Comparison of ENCODE assay signal across 10 cellular contexts in genomic region chr6:36625161-36625919, GRCh38. TPM values are rescaled to one million over a fixed set of nuclear protein-coding genes. Genes with fewer than 3 reads are reported as not detected.
DNase-seq lines count a peak whose midpoint lies in the region; ATAC-seq, FAIRE-seq and TF ChIP-seq lines count a peak whose summit lies in the region.
"Had no signal": no experiment of that assay in that cellular context is flagged by ENCODE, and none has a peak within 500 bp of the region (broad histone marks: within the 10 kb centered on the region; RNA-seq: fewer than 3 reads in every experiment).

No MANE protein-coding gene starts in this region.

- no peak overlapping the region for H3K14ac ChIP-seq in neuronal stem cell (ENCODE audit: low read length)

- H3K9ac ChIP-seq in K562 (ENCODE audit: insufficient read depth in 1 of 2, low read depth in 2 of 2, low read length in 2 of 2) (no peak overlapping the region; a peak in 1 of 4 replicates), neuronal stem cell (ENCODE audit: low read depth, low read length, poor library complexity) (no peak overlapping the region)

- H2BK5ac ChIP-seq in neuronal stem cell (ENCODE audit: low read length): no peak overlapping the region

- ATAC-seq in K562 (no peak), GM18517 (IDR thresholded peaks at IDR 0.05; ENCODE audit: unreplicated experiment) (no peak)

- POLR2A ChIA-PET in K562 (lab: Yijun Ruan, JAX): interaction anchor here (0.6 to 1.1 kb wide), 3 partner anchors 21 to 134 kb away, joined by 3 read pairs; no protein-coding TSS in a partner anchor

- FAIRE-seq in K562 (lab: Jason Lieb, UNC): no peak

- 17% methylated on average over 5 of the region's 5 CpGs for WGBS in K562 (ENCODE audit: insufficient coverage, low coverage, missing lambda C conversion rate)
- no CpG with 5 or more reads among the region's 5 CpGs for whole genome bisulfite sequencing in neuronal stem cell (ENCODE audit: extremely low coverage in 2 of 2, insufficient read length in 2 of 2, insufficient replicate concordance in 1 of 2), 2 donors

- no peaks in the 10 kb centered on the region for H3K79me1 ChIP-seq in neuronal stem cell (ENCODE audit: low read depth, low read length)

- H3K9me1 ChIP-seq in K562 (ENCODE audit: control insufficient read depth, insufficient read depth, low read length): no peaks in the 10 kb centered on the region

- no peak overlapping the region for H2BK120ac ChIP-seq in neuronal stem cell (ENCODE audit: low read depth, low read length)

- no peak for TF ChIP-seq EP300 in K562 (IDR thresholded peaks at IDR 0.05; ENCODE audit: low read length)

- H3K27me3 ChIP-seq in K562 (ENCODE audit: control insufficient read depth in 2 of 2, insufficient read depth in 2 of 2, low read length in 2 of 2): peaks cover 3 to 31% of the 10 kb centered on the region in 2 experiments
- H3K27me3 ChIP-seq in neuronal stem cell (ENCODE audit: control insufficient read depth in 3 of 3, insufficient read depth in 3 of 3, low read depth in 1 of 3, low read length in 3 of 3): peaks cover 0 to 1% (median 0%) of the 10 kb centered on the region in 3 experiments

- intact Hi-C loops in K562 (cut with micrococcal nuclease): no loop called here

- H4K20me1 ChIP-seq in K562 (replicated peaks; ENCODE audit: control insufficient read depth, insufficient read depth, low read length): no peaks in the 10 kb centered on the region; the same call in 1 of the 2 replicates

- no peak overlapping the region for H3K4me2 ChIP-seq in K562 (ENCODE audit: insufficient read depth, low read length)
- no peak overlapping the region for H3K4me2 ChIP-seq in neuronal stem cell (ENCODE audit: insufficient read depth, low read length, poor library complexity, severe bottlenecking)

- H3K4me3 ChIP-seq in AG09309 (ENCODE audit: control insufficient read depth, low read depth, low read length) (no peak overlapping the region; the same call in 1 of the 2 replicates), K562 (no peak overlapping the region), neuronal stem cell (ENCODE audit: low read length in 2 of 2) (no peak overlapping the region)

- TF ChIP-seq POLR2A in K562 (conservative IDR thresholded peaks at IDR 0.05): no peak

- H3K23ac ChIP-seq in neuronal stem cell (ENCODE audit: low read depth, low read length, poor library complexity): no peak overlapping the region

- no peaks in the 10 kb centered on the region for H3K9me3 ChIP-seq in K562 (replicated peaks; ENCODE audit: control insufficient read depth, insufficient read depth, low read depth, low read length)
- H3K9me3 ChIP-seq in neuronal stem cell (replicated peaks in 1 of 2; ENCODE audit: control insufficient read depth in 2 of 2, insufficient read depth in 1 of 2, low read depth in 1 of 2, low read length in 2 of 2): no peaks in the 10 kb centered on the region

- TF ChIP-seq CTCF in AG09309 (IDR thresholded peaks at IDR 0.05; ENCODE audit: control insufficient read depth, insufficient read depth, low read depth, low read length, missing control alignments) (no peak), K562 (IDR thresholded peaks at IDR 0.05 in 2 of 3, conservative IDR thresholded peaks at IDR 0.05 in 1 of 3; ENCODE audit: insufficient read depth in 2 of 3, low read depth in 1 of 3, low read length in 3 of 3) (no peak)

- H4K91ac ChIP-seq in neuronal stem cell (ENCODE audit: low read depth, low read length, poor library complexity): no peak overlapping the region

- no peak overlapping the region for H2BK15ac ChIP-seq in neuronal stem cell (ENCODE audit: low read length)

- H2AFZ ChIP-seq in K562 (ENCODE audit: low read depth, low read length): no peak overlapping the region
- no peak overlapping the region for H2AFZ ChIP-seq in neuronal stem cell (ENCODE audit: low read length)

- CTCF ChIA-PET in K562 (lab: Yijun Ruan, JAX; ENCODE audit: low intra/inter-chr PET ratio): interaction anchor here (0.6 kb wide), 1 partner anchor 48 kb away, joined by 3 read pairs; no protein-coding TSS in a partner anchor

- H3K4ac ChIP-seq in neuronal stem cell (ENCODE audit: low read length): no peak overlapping the region

- H2BK12ac ChIP-seq in neuronal stem cell (ENCODE audit: low read length): no peak overlapping the region

- DNase-seq in AG09309 (ENCODE audit: low read depth) (peak; percentile 46), NCI-H1105 (lab: John Stamatoyannopoulos, UW) (peak; percentile 65), K562 (ENCODE audit: extremely low read depth in 1 of 4, low spot score in 3 of 4) (no peak), mesenteric fat pad (ENCODE audit: low spot score) (peak; percentile 62), 8988T (no peak), RPMI8226 (no peak), neuronal stem cell (ENCODE audit: low spot score) (no peak)
- DNase-seq: stimulated activated CD4-positive, alpha-beta T cell treated with anti-CD3 and anti-CD28 coated beads, Interleukin-2, amount 100 ng/mL, for 24 hours; T-helper 9 cell had no signal

- H2AK5ac ChIP-seq in neuronal stem cell (ENCODE audit: low read depth, low read length): no peak overlapping the region

- no peak for TF ChIP-seq RAD21 in K562 (CRISPR knock-in tag; conservative IDR thresholded peaks at IDR 0.05 in 1 of 2, IDR thresholded peaks at IDR 0.05 in 1 of 2)

- BruUV-seq in K562 (replicated peaks; lab: Mats Ljungman, UMichigan): no TSS peak

- no peak overlapping the region for H3K27ac ChIP-seq in K562 (ENCODE audit: extremely low read depth, low read depth, low read length)
- no peak overlapping the region for H3K27ac ChIP-seq in neuronal stem cell (replicated peaks; ENCODE audit: low read length)

- H3K18ac ChIP-seq in neuronal stem cell (ENCODE audit: low read length): no peak overlapping the region

- H3K4me1 ChIP-seq in K562 (replicated peaks in 1 of 2; ENCODE audit: control insufficient read depth in 2 of 2, insufficient read depth in 2 of 2, low read length in 2 of 2): no peaks in the 10 kb centered on the region
- H3K4me1 ChIP-seq in neuronal stem cell (ENCODE audit: control insufficient read depth in 2 of 2, insufficient read depth in 1 of 2, low read depth in 1 of 2, low read length in 2 of 2): no peaks in the 10 kb centered on the region

- H3K79me2 ChIP-seq in K562 (ENCODE audit: control insufficient read depth, insufficient read depth, low read length): no peaks in the 10 kb centered on the region

- H4K8ac ChIP-seq in neuronal stem cell (ENCODE audit: low read depth, low read length): no peak overlapping the region

- in situ Hi-C loops in K562 (cut with MboI): loop anchor here (10.0 kb wide), 1 partner anchor 129 kb away; no protein-coding TSS in a partner anchor

- H3K36me3 ChIP-seq in K562 (ENCODE audit: control insufficient read depth, insufficient read depth, low read length): no peaks in the 10 kb centered on the region
- peaks cover 0 to 2% of the 10 kb centered on the region in 2 donors for H3K36me3 ChIP-seq in neuronal stem cell (replicated peaks in 1 of 2; ENCODE audit: control insufficient read depth in 2 of 2, insufficient read depth in 2 of 2, low read length in 2 of 2)

TF ChIP-seq in K562, 482 proteins besides CTCF, POLR2A, EP300 and RAD21:
- TF ChIP-seq RBM25 (IDR thresholded peaks at IDR 0.05; ENCODE audit: low read depth, low read length, severe bottlenecking): peak; percentile 63
- TF ChIP-seq NCOA2 (IDR thresholded peaks at IDR 0.05; ENCODE audit: partially characterized antibody in 2 of 2): no peak

RNA-seq across cellular contexts. Expression of gene SRSF3, which starts 31.2 kb away (rescaled TPM):
- total RNA-seq in K562 (2011; cell fraction: chromatin; rRNA removed; ENCODE audit: low replicate concordance): 228 and 415 TPM in 2 replicates
- 155 and 159 TPM in 2 replicates for total RNA-seq in K562 (2011; cell fraction: nucleolus; rRNA removed)
- 295 and 337 TPM in 2 replicates for total RNA-seq in K562 (2011; cell fraction: nucleoplasm; rRNA removed)
- total RNA-seq in K562 (2014; rRNA removed): 251 and 341 TPM in 2 replicates
- 537 and 645 TPM in 2 replicates for total RNA-seq in K562 (2014; rRNA removed; fragmentation: Illumina TruSeq; extraction: Trizol)
- 344 and 365 TPM in 2 replicates for total RNA-seq in K562 (2015; rRNA removed; fragmentation: Illumina TruSeq; extraction: Trizol)
- 477 and 495 TPM in 2 replicates for total RNA-seq in K562 (2021)
- polyA plus RNA-seq in K562 (2011; rRNA removed): 333 and 518 TPM in 2 replicates
- polyA plus RNA-seq in K562 (2011; cell fraction: cytosol; rRNA removed): 407 and 505 TPM in 2 replicates
- 332 and 369 TPM in 2 replicates for polyA plus RNA-seq in K562 (2011; cell fraction: nucleus; rRNA removed)
- polyA plus RNA-seq in K562 (2012): 333 and 367 TPM in 2 replicates
- polyA plus RNA-seq in K562 (2014; fragmentation: Illumina TruSeq; extraction: Trizol): 337 and 448 TPM in 2 replicates
- polyA plus RNA-seq in K562 (2014; fragmentation: Nextera tagmentation; extraction: Ambion mirVana): 1,000 to 10,000 TPM in 1 of 2 experiments, 100 to 1,000 TPM in 1; 955 to 1,200 TPM
- 534 and 652 TPM in 2 replicates for polyA plus RNA-seq in K562 (2014; rRNA removed)
- polyA minus RNA-seq in K562 (2011; rRNA and poly(A)+ RNA removed): 453 and 564 TPM in 2 replicates
- polyA minus RNA-seq in K562 (2011; cell fraction: cytosol; rRNA and poly(A)+ RNA removed): 130 and 151 TPM in 2 replicates
- polyA minus RNA-seq in K562 (2011; cell fraction: nucleus; rRNA and poly(A)+ RNA removed): 191 and 286 TPM in 2 replicates
- total RNA-seq in mesenteric fat pad: 214 TPM
- 276 TPM for polyA plus RNA-seq in neuronal stem cell (2013, experiment 1 of 2)
- 284 TPM for polyA plus RNA-seq in neuronal stem cell (2013, experiment 2 of 2)

RNA-seq across cellular contexts. Expression of gene CDKN1A, which starts 53.2 kb away (rescaled TPM):
- 2.3 and 8.5 TPM in 2 replicates for total RNA-seq in K562 (2011; cell fraction: chromatin; rRNA removed; ENCODE audit: low replicate concordance)
- 6.4 and 8.2 TPM in 2 replicates for total RNA-seq in K562 (2011; cell fraction: nucleolus; rRNA removed)
- 5.9 and 9.0 TPM in 2 replicates for total RNA-seq in K562 (2011; cell fraction: nucleoplasm; rRNA removed)
- total RNA-seq in K562 (2014; rRNA removed): 5.1 and 5.6 TPM in 2 replicates
- total RNA-seq in K562 (2014; rRNA removed; fragmentation: Illumina TruSeq; extraction: Trizol): 2.5 and 3.3 TPM in 2 replicates
- total RNA-seq in K562 (2015; rRNA removed; fragmentation: Illumina TruSeq; extraction: Trizol): 2.1 TPM in 2 replicates
- total RNA-seq in K562 (2021): 7.3 and 8.1 TPM in 2 replicates
- polyA plus RNA-seq in K562 (2011; rRNA removed): 7.6 and 9.2 TPM in 2 replicates
- polyA plus RNA-seq in K562 (2011; cell fraction: cytosol; rRNA removed): 10.9 and 18.9 TPM in 2 replicates
- 9.1 and 12.7 TPM in 2 replicates for polyA plus RNA-seq in K562 (2011; cell fraction: nucleus; rRNA removed)
- polyA plus RNA-seq in K562 (2012): 8.9 and 18.7 TPM in 2 replicates
- 5.8 and 7.7 TPM in 2 replicates for polyA plus RNA-seq in K562 (2014; fragmentation: Illumina TruSeq; extraction: Trizol)
- under 1 TPM; 0.25 to 0.49 TPM for polyA plus RNA-seq in K562 (2014; fragmentation: Nextera tagmentation; extraction: Ambion mirVana)
- 5.9 and 7.0 TPM in 2 replicates for polyA plus RNA-seq in K562 (2014; rRNA removed)
- polyA minus RNA-seq in K562 (2011; rRNA and poly(A)+ RNA removed): 2.5 and 3.7 TPM in 2 replicates
- 3.7 and 5.2 TPM in 2 replicates for polyA minus RNA-seq in K562 (2011; cell fraction: cytosol; rRNA and poly(A)+ RNA removed)
- polyA minus RNA-seq in K562 (2011; cell fraction: nucleus; rRNA and poly(A)+ RNA removed): 3.1 and 4.0 TPM in 2 replicates
- total RNA-seq in mesenteric fat pad: 245 TPM
- 54.0 TPM for polyA plus RNA-seq in neuronal stem cell (2013, experiment 1 of 2)
- polyA plus RNA-seq in neuronal stem cell (2013, experiment 2 of 2): 53.5 TPM

Comparison
In these comparisons a context has a peak if more than half of its experiments do, and no peak if none do; other contexts are left out.
1. DNase-seq: peak in AG09309 (single experiment), NCI-H1105 (single experiment) and mesenteric fat pad (single experiment); none in K562 (0 of 4), 8988T (single experiment), RPMI8226 (single experiment) and neuronal stem cell (single experiment).
2. RNA of gene CDKN1A, which starts 53.2 kb away (total RNA-seq): 245 TPM in mesenteric fat pad (single experiment); 2.1 to 9.0 TPM in K562; every median in the first group is over 10 times any median in the second.